Comparison of ENCODE assay signal across 12 cellular contexts in genomic region chr11:19756675-19757475, GRCh38. TPM values are rescaled to one million over a fixed set of nuclear protein-coding genes. Genes with fewer than 3 reads are reported as not detected.
A peak's percentile ranks its signal among the peaks of the same experiment; 100 is the strongest.
DNase-seq lines count a peak whose midpoint lies in the region; ATAC-seq and TF ChIP-seq lines count a peak whose summit lies in the region.
"Had no signal": no experiment of that assay in that cellular context is flagged by ENCODE, and none has a peak within 500 bp of the region (broad histone marks: within the 10 kb centered on the region; RNA-seq: fewer than 3 reads in every experiment).

No MANE protein-coding gene starts in this region.

- H3K27me3 ChIP-seq in right atrium auricular region, result no peaks in the 10 kb centered on the region

- ATAC-seq in GM21526 (IDR thresholded peaks at IDR 0.05; ENCODE audit: low FRiP score, unreplicated experiment), result no peak

- H3K4me1 ChIP-seq in right atrium auricular region, result peaks cover 0 to 29% of the 10 kb centered on the region in 2 donors

- no peak for TF ChIP-seq CTCF in right atrium auricular region (IDR thresholded peaks at IDR 0.05)

- peak overlapping the region; percentile 74 to 89 for H3K27ac ChIP-seq in right atrium auricular region

- no peaks in the 10 kb centered on the region for H3K9me3 ChIP-seq in right atrium auricular region

- no peaks in the 10 kb centered on the region for H3K36me3 ChIP-seq in right atrium auricular region

- DNase-seq in Ammon's horn (ENCODE audit: low spot score) (peak; percentile 73), cerebellar cortex (ENCODE audit: low spot score) (peak; percentile 57), right atrium auricular region (ENCODE audit: low spot score) (no peak), renal cortical epithelial cell (ENCODE audit: low read depth) (peak; percentile 54), epidermal melanocyte (ENCODE audit: insufficient read length, low spot score) (no peak), NCI-H526 treated with DMSO at 0.1 percent for 48 hours (lab: John Stamatoyannopoulos, UW) (no peak), activated gamma-delta T cell (lab: John Stamatoyannopoulos, UW) (no peak)
- DNase-seq: activated CD8-positive, alpha-beta memory T cell treated with anti-CD3 and anti-CD28 coated beads for 24 hours; activated naive CD8-positive, alpha-beta T cell treated with anti-CD3 and anti-CD28 coated beads, Interleukin-2, amount 10 ng/mL, durations not matched to agents 7 days and 5 days; NCI-H2227 treated with DMSO at 0.1 percent for 48 hours; T1000 had no signal

- H3K4me3 ChIP-seq in right atrium auricular region, result no peak overlapping the region

RNA-seq across cellular contexts. Expression of gene NAV2, which starts 44.2 kb away (rescaled TPM):
- total RNA-seq in right atrium auricular region (10 to 100 TPM; 11.4 to 19.2 TPM), renal cortical epithelial cell (8.5 and 41.1 TPM in 2 replicates)

Comparison
In these comparisons a context has a peak if more than half of its experiments do, and no peak if none do; other contexts are left out.
1. DNase-seq: peak in Ammon's horn (single experiment), cerebellar cortex (single experiment) and renal cortical epithelial cell (single experiment); none in right atrium auricular region (single experiment), epidermal melanocyte (single experiment), NCI-H526 treated with DMSO at 0.1 percent for 48 hours (single experiment) and activated gamma-delta T cell (single experiment).